ENCODE assay signal across 2 cellular contexts in genomic region chr3:73070675-73071575, GRCh38.
A peak's percentile ranks its signal among the peaks of the same experiment; 100 is the strongest.
TF ChIP-seq lines count a peak whose summit lies in the region.

No MANE protein-coding gene starts in this region.

TF ChIP-seq in IMR-90, 13 proteins besides CTCF, POLR2A, EP300 and RAD21:
- no peak for TF ChIP-seq CHD1 (IDR thresholded peaks at IDR 0.05; ENCODE audit: low read depth, low read length)
- peak; percentile 62 for TF ChIP-seq CEBPB (IDR thresholded peaks at IDR 0.05; ENCODE audit: low read depth, low read length)

TF ChIP-seq in H1, 55 proteins besides CTCF, POLR2A, EP300 and RAD21:
- TF ChIP-seq CREB1 (IDR thresholded peaks at IDR 0.05), result no peak
- peak; percentile 25; the same call in 1 of the 2 replicates for TF ChIP-seq POLR2AphosphoS5 (IDR thresholded peaks at IDR 0.05; ENCODE audit: low read depth, low read length)
- no peak for TF ChIP-seq JUND (IDR thresholded peaks at IDR 0.05; ENCODE audit: low read length)
- no peak for TF ChIP-seq SIN3A (conservative IDR thresholded peaks at IDR 0.05 in 1 of 2, IDR thresholded peaks at IDR 0.05 in 1 of 2; ENCODE audit: low read depth in 1 of 2, low read length in 2 of 2)
- TF ChIP-seq GABPA (IDR thresholded peaks at IDR 0.05; ENCODE audit: borderline replicate concordance, insufficient read depth, low read length), result no peak
- TF ChIP-seq RFX5 (IDR thresholded peaks at IDR 0.05; ENCODE audit: borderline replicate concordance, low read depth, low read length), result no peak
- no peak for TF ChIP-seq SP4 (IDR thresholded peaks at IDR 0.05; ENCODE audit: low read length)
- no peak for TF ChIP-seq ASH2L (IDR thresholded peaks at IDR 0.05; ENCODE audit: low read length)
- TF ChIP-seq CEBPB (IDR thresholded peaks at IDR 0.05; ENCODE audit: low read depth, low read length), result no peak
